8 cellular contexts compared by ENCODE assay signal in genomic region chr5:61450880-61451279, GRCh38.
DNase-seq lines count a peak whose midpoint lies in the region; ATAC-seq and TF ChIP-seq lines count a peak whose summit lies in the region.

No MANE protein-coding gene starts in this region.

- H2AFZ ChIP-seq in HCT116 (ENCODE audit: low read depth, low read length, poor library complexity, severe bottlenecking) (no peak overlapping the region), PC-9 (no peak overlapping the region), smooth muscle cell (ENCODE audit: low read depth) (no peak overlapping the region)

- DNase-seq in HCT116 (ENCODE audit: low read depth, low spot score) (peak; percentile 51), PC-9 (peak in 1 of 2 experiments; percentile 18), fibroblast of peridontal ligament (ENCODE audit: extremely low read depth) (peak; percentile 92), smooth muscle cell (lab: John Stamatoyannopoulos, UW; ENCODE audit: unreplicated experiment) (no peak), SKM-1 treated with dmso at 0.1 percent for 144 hours (lab: John Stamatoyannopoulos, UW; ENCODE audit: unreplicated experiment) (no peak), cortex of kidney (lab: John Stamatoyannopoulos, UW) (no peak), putamen (ENCODE audit: low spot score) (no peak)
- no peak for DNase-seq in activated CD4-positive, alpha-beta T cell treated with anti-CD3 and anti-CD28 coated beads, Interleukin-2, amount 10 ng/mL, durations not matched to agents 7 days and 5 days

- H3K27me3 ChIP-seq in HCT116 (ENCODE audit: insufficient read depth, low read length) (no peaks in the 10 kb centered on the region), PC-9 (ENCODE audit: insufficient read depth, low read depth) (no peaks in the 10 kb centered on the region), smooth muscle cell (ENCODE audit: low read depth) (no peaks in the 10 kb centered on the region)

- CTCF ChIA-PET in HCT116 (lab: Charles Lee) (interaction anchor here (1.5 kb wide), 1 partner anchor 17 kb away, joined by 3 read pairs; no protein-coding TSS in a partner anchor), PC-9 (lab: Charles Lee) (interaction anchor here (0.6 to 0.8 kb wide), 2 partner anchors 17 to 31 kb away, joined by 3 read pairs; no protein-coding TSS in a partner anchor)
- CTCF ChIA-PET in activated CD4-positive, alpha-beta T cell treated with anti-CD3 and anti-CD28 coated beads, Interleukin-2, amount 10 ng/mL, durations not matched to agents 7 days and 5 days (lab: Charles Lee): no interaction called here

- H3K27ac Mint-ChIP-seq in activated CD4-positive, alpha-beta T cell treated with anti-CD3 and anti-CD28 coated beads, Interleukin-2, amount 10 ng/mL, durations not matched to agents 7 days and 5 days: no peak overlapping the region

- H3K36me3 ChIP-seq in HCT116 (ENCODE audit: control insufficient read depth in 1 of 2, insufficient read depth in 2 of 2, low read length in 2 of 2) (no peaks in the 10 kb centered on the region), PC-9 (ENCODE audit: low read depth) (no peaks in the 10 kb centered on the region), smooth muscle cell (ENCODE audit: low read depth) (peaks cover 5% of the 10 kb centered on the region)

- TF ChIP-seq POLR2A in HCT116 (IDR thresholded peaks at IDR 0.05; ENCODE audit: borderline replicate concordance, extremely low read depth, insufficient read depth, insufficient read length): no peak

- POLR2A ChIA-PET in HCT116 (lab: Charles Lee): interaction anchor here (0.9 kb wide), 1 partner anchor 23 kb away, joined by 3 read pairs; no protein-coding TSS in a partner anchor
- POLR2A ChIA-PET in PC-9 (lab: Charles Lee; ENCODE audit: unreplicated experiment): interaction anchor here (0.5 kb wide), 1 partner anchor 42 kb away, joined by 32 read pairs; no protein-coding TSS in a partner anchor
- POLR2A ChIA-PET in activated CD4-positive, alpha-beta T cell treated with anti-CD3 and anti-CD28 coated beads, Interleukin-2, amount 10 ng/mL, durations not matched to agents 7 days and 5 days (lab: Charles Lee): no interaction called here

- H3K9me3 Mint-ChIP-seq in activated CD4-positive, alpha-beta T cell treated with anti-CD3 and anti-CD28 coated beads, Interleukin-2, amount 10 ng/mL, durations not matched to agents 7 days and 5 days: peaks cover 14% of the 10 kb centered on the region

- peak overlapping the region in 1 of 2 experiments; percentile 37; a peak in 1 of 4 replicates for H3K4me3 ChIP-seq in HCT116 (replicated peaks in 1 of 2; ENCODE audit: low read depth in 1 of 2, low read length in 2 of 2)
- no peak overlapping the region for H3K4me3 ChIP-seq in PC-9
- no peak overlapping the region for H3K4me3 ChIP-seq in smooth muscle cell

- H3K4me3 Mint-ChIP-seq in activated CD4-positive, alpha-beta T cell treated with anti-CD3 and anti-CD28 coated beads, Interleukin-2, amount 10 ng/mL, durations not matched to agents 7 days and 5 days: no peak overlapping the region

- no peak for TF ChIP-seq CTCF in HCT116 (IDR thresholded peaks at IDR 0.05 in 2 of 3, conservative IDR thresholded peaks at IDR 0.05 in 1 of 3; ENCODE audit: borderline replicate concordance in 1 of 3, insufficient read depth in 1 of 3, low read depth in 2 of 3, low read length in 2 of 3)
- TF ChIP-seq CTCF in PC-9 (conservative IDR thresholded peaks at IDR 0.05): no peak
- no peak for TF ChIP-seq CTCF in smooth muscle cell (IDR thresholded peaks at IDR 0.05; ENCODE audit: borderline replicate concordance, insufficient read depth, poor library complexity, severe bottlenecking)

- RAD21 ChIA-PET in HCT116 (lab: Charles Lee; ENCODE audit: low non-redundant PET in 1 of 2, low total read pairs in 2 of 2, uncharacterized antibody in 2 of 2, unreplicated experiment in 2 of 2): no interaction called here

- peak overlapping the region; percentile 73 for H3K4me2 ChIP-seq in HCT116 (ENCODE audit: low read length)
- peak overlapping the region; percentile 51 for H3K4me2 ChIP-seq in PC-9
- H3K4me2 ChIP-seq in smooth muscle cell: peak overlapping the region; percentile 75

- H3F3A ChIP-seq in PC-9 (ENCODE audit: insufficient read depth, low read depth) (peaks cover 15% of the 10 kb centered on the region; the same call in 1 of the 2 replicates), smooth muscle cell (ENCODE audit: low read depth) (no peaks in the 10 kb centered on the region)

- H3K4me1 ChIP-seq in HCT116 (ENCODE audit: control insufficient read depth in 1 of 2, insufficient read depth in 2 of 2, low read length in 2 of 2): peaks cover 31 to 32% of the 10 kb centered on the region in 2 experiments
- H3K4me1 ChIP-seq in PC-9 (replicated peaks; ENCODE audit: insufficient read depth): peaks cover 23% of the 10 kb centered on the region
- H3K4me1 ChIP-seq in smooth muscle cell (ENCODE audit: low read depth): peaks cover 21% of the 10 kb centered on the region

- H3K9me2 ChIP-seq in HCT116 (ENCODE audit: insufficient read depth) (no peaks in the 10 kb centered on the region), PC-9 (ENCODE audit: insufficient read depth) (no peaks in the 10 kb centered on the region)

- H3K4me1 Mint-ChIP-seq in activated CD4-positive, alpha-beta T cell treated with anti-CD3 and anti-CD28 coated beads, Interleukin-2, amount 10 ng/mL, durations not matched to agents 7 days and 5 days: no peaks in the 10 kb centered on the region

- no peaks in the 10 kb centered on the region for H4K20me1 ChIP-seq in HCT116 (ENCODE audit: insufficient read depth)
- no peaks in the 10 kb centered on the region for H4K20me1 ChIP-seq in PC-9 (ENCODE audit: insufficient read depth)
- H4K20me1 ChIP-seq in smooth muscle cell (ENCODE audit: low read depth): peaks cover 56% of the 10 kb centered on the region

- H3K27me3 Mint-ChIP-seq in activated CD4-positive, alpha-beta T cell treated with anti-CD3 and anti-CD28 coated beads, Interleukin-2, amount 10 ng/mL, durations not matched to agents 7 days and 5 days: no peaks in the 10 kb centered on the region

- H3K27ac ChIP-seq in HCT116 (ENCODE audit: low read depth, low read length): peak overlapping the region; percentile 82
- peak overlapping the region; percentile 66 for H3K27ac ChIP-seq in PC-9
- H3K27ac ChIP-seq in smooth muscle cell (ENCODE audit: low read depth): peak overlapping the region; percentile 81

- H3K9ac ChIP-seq in HCT116 (ENCODE audit: low read length): peak overlapping the region; percentile 39
- H3K9ac ChIP-seq in smooth muscle cell (ENCODE audit: low read depth): no peak overlapping the region

- 0 out of 4 replicates have a peak, but pooled peaks cover 0 to 4% of the 10 kb centered on the region in 2 experiments for H3K9me3 ChIP-seq in HCT116 (ENCODE audit: control insufficient read depth in 1 of 2, insufficient read depth in 1 of 2, low read depth in 1 of 2, low read length in 2 of 2)
- no peaks in the 10 kb centered on the region for H3K9me3 ChIP-seq in PC-9 (ENCODE audit: insufficient read depth, low read depth)
- no peaks in the 10 kb centered on the region for H3K9me3 ChIP-seq in smooth muscle cell (replicated peaks; ENCODE audit: low read depth)

- intact Hi-C loops in HCT116 (cut with micrococcal nuclease): no loop called here
- intact Hi-C loops in PC-9 (cut with micrococcal nuclease; ENCODE audit: unreplicated experiment): loop anchor here (2.0 kb wide), 1 partner anchor 42 kb away; no protein-coding TSS in a partner anchor

- no peak for TF ChIP-seq RAD21 in HCT116 (IDR thresholded peaks at IDR 0.05; ENCODE audit: low read depth)

- BruUV-seq in HCT116 (replicated peaks; lab: Mats Ljungman, UMichigan): no TSS peak
- no TSS peak for BruUV-seq in PC-9 (replicated peaks; lab: Mats Ljungman, UMichigan)

- peak; percentile 33 for ATAC-seq in HCT116

- peaks cover 28% of the 10 kb centered on the region for H3K79me2 ChIP-seq in HCT116 (ENCODE audit: insufficient read depth, low read length)
- H3K79me2 ChIP-seq in PC-9 (ENCODE audit: low read depth): peaks cover 31% of the 10 kb centered on the region
- peaks cover 91% of the 10 kb centered on the region for H3K79me2 ChIP-seq in smooth muscle cell (ENCODE audit: low read depth)

- H3K36me3 Mint-ChIP-seq in activated CD4-positive, alpha-beta T cell treated with anti-CD3 and anti-CD28 coated beads, Interleukin-2, amount 10 ng/mL, durations not matched to agents 7 days and 5 days (ENCODE audit: low read depth): peaks cover 8% of the 10 kb centered on the region

TF ChIP-seq in HCT116, 20 proteins besides CTCF, POLR2A, EP300 and RAD21:
- TF ChIP-seq SP1 (IDR thresholded peaks at IDR 0.05; ENCODE audit: low read depth) (peak; percentile 15; the same call in 1 of the 2 replicates), ELF1 (IDR thresholded peaks at IDR 0.05; ENCODE audit: borderline replicate concordance, low read depth) (no peak), REST (IDR thresholded peaks at IDR 0.05; ENCODE audit: low read depth) (no peak), SIN3A (IDR thresholded peaks at IDR 0.05; ENCODE audit: low read depth) (no peak), ATF3 (IDR thresholded peaks at IDR 0.05) (no peak), EGR1 (IDR thresholded peaks at IDR 0.05; ENCODE audit: low read depth) (no peak)
TF ChIP-seq in HCT116: peak in this region for 1.

Comparison
In these comparisons a context has a peak if more than half of its experiments do, and no peak if none do; other contexts are left out.
1. DNase-seq: peak in HCT116 (single experiment) and fibroblast of peridontal ligament (single experiment); none in smooth muscle cell (single experiment), SKM-1 treated with dmso at 0.1 percent for 144 hours (single experiment), cortex of kidney (single experiment), putamen (single experiment) and activated CD4-positive, alpha-beta T cell treated with anti-CD3 and anti-CD28 coated beads, Interleukin-2, amount 10 ng/mL, durations not matched to agents 7 days and 5 days (single experiment).
2. Peak in every context shown above with its lines, with median percentiles within 50 percentile points of each other: H3K27ac ChIP-seq and H3K4me2 ChIP-seq.